Comparison of ENCODE assay signal across 24 cellular contexts in the genomic region with DNA sequence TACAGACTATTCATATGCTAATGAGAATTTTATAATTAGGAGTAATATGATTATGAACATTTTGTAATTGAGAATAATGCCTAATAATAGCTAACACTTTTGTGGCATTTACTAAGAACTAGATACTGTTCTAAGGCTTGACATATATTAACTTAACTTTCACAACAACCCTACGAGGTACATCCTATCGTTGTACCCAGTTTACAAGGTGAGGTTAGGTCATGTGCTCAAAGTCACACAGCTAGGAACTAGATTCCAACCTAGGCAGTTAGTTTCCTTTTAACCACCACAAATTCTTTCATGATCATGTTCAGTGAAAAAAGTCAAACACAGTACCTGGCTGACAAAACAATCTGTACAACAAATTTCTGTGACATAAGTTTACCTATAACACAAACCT.
"Had no signal": no experiment of that assay in that cellular context is flagged by ENCODE, and none has a peak within 500 bp of the region (broad histone marks: within the 10 kb centered on the region; RNA-seq: fewer than 3 reads in every experiment).

No MANE protein-coding gene starts in this region.

- H3K9me3 ChIP-seq: gastrocnemius medialis, left lung, suprapubic skin had no signal

- H3K4me3 ChIP-seq: dorsolateral prefrontal cortex, gastrocnemius medialis, left lung, neural progenitor cell, smooth muscle cell, suprapubic skin had no signal

- H3K4me1 ChIP-seq: neural progenitor cell, parathyroid adenoma, suprapubic skin had no signal

- FAIRE-seq: colon, keratinocyte had no signal

- H2AFZ ChIP-seq: neural progenitor cell, parathyroid adenoma had no signal

- H3K4me2 ChIP-seq: neural progenitor cell, smooth muscle cell had no signal

- H3K36me3 ChIP-seq: gastrocnemius medialis, left lung, neural progenitor cell, suprapubic skin had no signal

- H3K9ac ChIP-seq: neural progenitor cell, parathyroid adenoma had no signal

- DNase-seq: dorsolateral prefrontal cortex; effector CD4-positive, alpha-beta T cell; endodermal cell; foreskin fibroblast; gastrocnemius medialis; head of caudate nucleus; left lung; mesenchymal stem cell; naive thymus-derived CD4-positive, alpha-beta T cell; stimulated activated CD4-positive, alpha-beta T cell treated with anti-CD3 and anti-CD28 coated beads, Interleukin-12 subunit alpha, Interleukin-12 subunit beta, amount 100 ng/mL, for 4 hours; stimulated activated CD4-positive, alpha-beta T cell treated with anti-CD3 and anti-CD28 coated beads, Interleukin-1b, Interleukin-23, amount 100 ng/mL, for 48 hours; stimulated activated CD4-positive, alpha-beta T cell treated with anti-CD3 and anti-CD28 coated beads, Interleukin-4, amount 100 ng/mL, for 1 hour; stimulated activated CD8-positive, alpha-beta memory T cell treated with anti-CD3 and anti-CD28 coated beads, Interleukin-4, amount 100 ng/mL, for 48 hours; stimulated activated naive CD4-positive, alpha-beta T cell; stimulated activated naive CD8-positive, alpha-beta T cell treated with anti-CD3 and anti-CD28 coated beads, Interleukin-15, amount 100 ng/mL, for 72 hours had no signal

- ATAC-seq: esophagus mucosa; gastrocnemius medialis; left lung; naive thymus-derived CD4-positive, alpha-beta T cell; sciatic nerve; stimulated activated naive CD8-positive, alpha-beta T cell treated with anti-CD3 and anti-CD28 coated beads, Interleukin-15, amount 100 ng/mL, for 72 hours had no signal

- H3K27ac ChIP-seq: dorsolateral prefrontal cortex, epithelial cell of prostate, left lung, neural progenitor cell, parathyroid adenoma, suprapubic skin had no signal

- H3K79me2 ChIP-seq: parathyroid adenoma had no signal

- H3K27me3 ChIP-seq: dorsolateral prefrontal cortex, gastrocnemius medialis, left lung, neural progenitor cell, suprapubic skin had no signal
